Comparison of ENCODE assay signal across 34 cellular contexts in genomic region chr19:50673118-50673517, GRCh38. TPM values are rescaled to one million over a fixed set of nuclear protein-coding genes. Genes with fewer than 3 reads are reported as not detected.
"Had no signal": no experiment of that assay in that cellular context is flagged by ENCODE, and none has a peak within 500 bp of the region (broad histone marks: within the 10 kb centered on the region; RNA-seq: fewer than 3 reads in every experiment).

No MANE protein-coding gene starts in this region.

- H3K36me3 ChIP-seq: adrenal gland, esophagus muscularis mucosa, gastroesophageal sphincter, heart right ventricle had no signal

- H3K9me3 ChIP-seq: adrenal gland, body of pancreas had no signal

- H3K4me3 Mint-ChIP-seq: activated CD4-positive, alpha-beta memory T cell treated with anti-CD3 and anti-CD28 coated beads for 36 hours; activated CD4-positive, alpha-beta T cell treated with anti-CD3 and anti-CD28 coated beads for 36 hours; activated CD4-positive, alpha-beta T cell treated with anti-CD3 and anti-CD28 coated beads, Interleukin-2, amount 10 ng/mL, durations not matched to agents 24 days and 14 days; activated naive CD4-positive, alpha-beta T cell treated with anti-CD3 and anti-CD28 coated beads for 36 hours; activated naive CD4-positive, alpha-beta T cell treated with anti-CD3 and anti-CD28 coated beads, Interleukin-2, amount 50 U/mL, for 24 hours; activated naive CD8-positive, alpha-beta T cell treated with anti-CD3 and anti-CD28 coated beads for 36 hours; activated naive CD8-positive, alpha-beta T cell treated with anti-CD3 and anti-CD28 coated beads, Interleukin-2, amount 50 U/mL, for 24 hours; activated T-cell treated with anti-CD3 and anti-CD28 coated beads, Interleukin-2, amount 50 U/mL, for 4 hours; activated T-helper 1 cell treated with anti-CD3 and anti-CD28 coated beads, Interleukin-12 subunit alpha, Interleukin-12 subunit beta, Interleukin-2, Interleukin-4 antibody, amounts not matched to agents 30 ng/mL and 10 ng/mL and 1 ng/mL, durations not matched to agents 14 hours and 24 hours and 36 hours; effector memory CD8-positive, alpha-beta T cell; T-helper 17 cell; T-helper 2 cell treated with Interferon-gamma antibody and Interleukin-4, amounts not matched to agents 5 μg/mL and 100 μg/mL, for 36 hours had no signal

- ATAC-seq: activated CD4-positive, alpha-beta T cell treated with anti-CD3 and anti-CD28 coated beads for 36 hours; activated naive CD8-positive, alpha-beta T cell treated with anti-CD3 and anti-CD28 coated beads, Interleukin-2, amount 50 U/mL, for 24 hours; activated T-cell treated with anti-CD3 and anti-CD28 coated beads, Interleukin-2, amount 50 U/mL, for 4 hours; body of pancreas; effector memory CD8-positive, alpha-beta T cell; foreskin keratinocyte; gastroesophageal sphincter; heart right ventricle; T-helper 17 cell had no signal

- H3K4me1 Mint-ChIP-seq: activated CD4-positive, alpha-beta T cell treated with anti-CD3 and anti-CD28 coated beads for 36 hours; activated CD4-positive, alpha-beta T cell treated with anti-CD3 and anti-CD28 coated beads, Interleukin-2, amount 10 ng/mL, durations not matched to agents 24 days and 14 days; activated naive CD4-positive, alpha-beta T cell treated with anti-CD3 and anti-CD28 coated beads, Interleukin-2, amount 50 U/mL, for 24 hours had no signal

- H3K9me3 Mint-ChIP-seq: activated naive CD4-positive, alpha-beta T cell treated with anti-CD3 and anti-CD28 coated beads for 36 hours; activated naive CD4-positive, alpha-beta T cell treated with anti-CD3 and anti-CD28 coated beads, Interleukin-2, amount 50 U/mL, for 24 hours; activated naive CD8-positive, alpha-beta T cell treated with anti-CD3 and anti-CD28 coated beads for 36 hours; activated naive CD8-positive, alpha-beta T cell treated with anti-CD3 and anti-CD28 coated beads, Interleukin-2, amount 50 U/mL, for 24 hours; activated T-cell treated with anti-CD3 and anti-CD28 coated beads, Interleukin-2, amount 50 U/mL, for 4 hours; activated T-helper 1 cell treated with anti-CD3 and anti-CD28 coated beads, Interleukin-12 subunit alpha, Interleukin-12 subunit beta, Interleukin-2, Interleukin-4 antibody, amounts not matched to agents 30 ng/mL and 10 ng/mL and 1 ng/mL, durations not matched to agents 14 hours and 24 hours and 36 hours; activated T-helper 2 cell treated with anti-CD3 and anti-CD28 coated beads, Interferon-gamma antibody, Interleukin-2, Interleukin-4, amounts not matched to agents 10 μg/mL and 5 μg/mL and 100 μg/mL, durations not matched to agents 14 hours and 24 hours and 36 hours; effector memory CD8-positive, alpha-beta T cell; T-helper 2 cell treated with Interferon-gamma antibody and Interleukin-4, amounts not matched to agents 5 μg/mL and 100 μg/mL, for 36 hours had no signal

- H3K36me3 Mint-ChIP-seq: activated CD4-positive, alpha-beta memory T cell treated with anti-CD3 and anti-CD28 coated beads for 36 hours; activated naive CD4-positive, alpha-beta T cell treated with anti-CD3 and anti-CD28 coated beads, Interleukin-2, amount 50 U/mL, for 24 hours; activated naive CD8-positive, alpha-beta T cell treated with anti-CD3 and anti-CD28 coated beads for 36 hours had no signal

- H3K4me3 ChIP-seq: adrenal gland, body of pancreas, esophagus muscularis mucosa, gastroesophageal sphincter, heart right ventricle had no signal

- H3K4me1 ChIP-seq: adrenal gland, body of pancreas, foreskin keratinocyte, heart right ventricle had no signal

- H3K27ac Mint-ChIP-seq: activated CD4-positive, alpha-beta memory T cell treated with anti-CD3 and anti-CD28 coated beads for 36 hours; activated CD4-positive, alpha-beta T cell treated with anti-CD3 and anti-CD28 coated beads for 36 hours; activated CD4-positive, alpha-beta T cell treated with anti-CD3 and anti-CD28 coated beads, Interleukin-2, amount 10 ng/mL, durations not matched to agents 24 days and 14 days; activated naive CD4-positive, alpha-beta T cell treated with anti-CD3 and anti-CD28 coated beads for 36 hours; activated naive CD4-positive, alpha-beta T cell treated with anti-CD3 and anti-CD28 coated beads, Interleukin-2, amount 50 U/mL, for 24 hours; activated naive CD8-positive, alpha-beta T cell treated with anti-CD3 and anti-CD28 coated beads for 36 hours; activated naive CD8-positive, alpha-beta T cell treated with anti-CD3 and anti-CD28 coated beads, Interleukin-2, amount 50 U/mL, for 24 hours; activated T-helper 1 cell treated with anti-CD3 and anti-CD28 coated beads, Interleukin-12 subunit alpha, Interleukin-12 subunit beta, Interleukin-2, Interleukin-4 antibody, amounts not matched to agents 30 ng/mL and 10 ng/mL and 1 ng/mL, durations not matched to agents 14 hours and 24 hours and 36 hours; activated T-helper 2 cell treated with anti-CD3 and anti-CD28 coated beads, Interferon-gamma antibody, Interleukin-2, Interleukin-4, amounts not matched to agents 10 μg/mL and 5 μg/mL and 100 μg/mL, durations not matched to agents 14 hours and 24 hours and 36 hours; effector memory CD8-positive, alpha-beta T cell; T-helper 17 cell; T-helper 2 cell treated with Interferon-gamma antibody and Interleukin-4, amounts not matched to agents 5 μg/mL and 100 μg/mL, for 36 hours had no signal

- DNase-seq: activated CD4-positive, alpha-beta memory T cell treated with anti-CD3 and anti-CD28 coated beads for 36 hours; activated CD4-positive, alpha-beta T cell treated with anti-CD3 and anti-CD28 coated beads for 36 hours; activated CD4-positive, alpha-beta T cell treated with anti-CD3 and anti-CD28 coated beads, Interleukin-2, amount 10 ng/mL, durations not matched to agents 24 days and 14 days; activated CD4-positive, CD25-positive, alpha-beta regulatory T cell; activated CD4-positive, CD25-positive, alpha-beta regulatory T cell treated with anti-CD3 and anti-CD28 coated beads, Interleukin-2, amount 50 U/mL, for 72 hours; activated CD8-positive, alpha-beta memory T cell treated with anti-CD3 and anti-CD28 coated beads, Interleukin-2, amount 50 U/mL, for 48 hours; activated effector memory CD4-positive, alpha-beta T cell treated with anti-CD3 and anti-CD28 coated beads, Interleukin-2, amount 50 U/mL, for 16 hours; activated naive CD4-positive, alpha-beta T cell treated with anti-CD3 and anti-CD28 coated beads for 36 hours; activated naive CD8-positive, alpha-beta T cell treated with anti-CD3 and anti-CD28 coated beads for 36 hours; activated naive CD8-positive, alpha-beta T cell treated with anti-CD3 and anti-CD28 coated beads, Interleukin-2, amount 50 U/mL, for 24 hours; activated T-cell treated with anti-CD3 and anti-CD28 coated beads for 4 hours; activated T-cell treated with anti-CD3 and anti-CD28 coated beads, Interleukin-2, amount 50 U/mL, for 4 hours; adrenal gland; amygdala; aorta; body of pancreas; caudate nucleus; cortex of kidney; dermis blood vessel endothelial cell; effector CD4-positive, alpha-beta T cell; effector memory CD8-positive, alpha-beta T cell; erythroblast; foreskin keratinocyte; heart right ventricle; T-helper 1 cell; T-helper 17 cell; T1000; WERI-Rb-1 had no signal

- H3K27ac ChIP-seq: adrenal gland, body of pancreas, esophagus muscularis mucosa, foreskin keratinocyte, gastroesophageal sphincter, heart right ventricle, WERI-Rb-1 had no signal

RNA-seq across cellular contexts. Expression of gene C19orf81, which starts 23.9 kb away (rescaled TPM):
- total RNA-seq: activated T-helper 1 cell treated with anti-CD3 and anti-CD28 coated beads, Interleukin-12 subunit alpha, Interleukin-12 subunit beta, Interleukin-2, Interleukin-4 antibody, amounts not matched to agents 30 ng/mL and 10 ng/mL and 1 ng/mL, durations not matched to agents 14 hours and 24 hours and 36 hours; activated T-helper 2 cell treated with anti-CD3 and anti-CD28 coated beads, Interferon-gamma antibody, Interleukin-2, Interleukin-4, amounts not matched to agents 10 μg/mL and 5 μg/mL and 100 μg/mL, durations not matched to agents 14 hours and 24 hours and 36 hours; aorta; body of pancreas; dermis blood vessel endothelial cell; foreskin keratinocyte; gastroesophageal sphincter; T-helper 17 cell had no signal
- polyA plus RNA-seq: aorta had no signal

RNA-seq across cellular contexts. Expression of gene SYT3, which starts 33.4 kb away (rescaled TPM):
- total RNA-seq: activated CD4-positive, alpha-beta memory T cell treated with anti-CD3 and anti-CD28 coated beads for 36 hours; activated CD4-positive, alpha-beta T cell treated with anti-CD3 and anti-CD28 coated beads, Interleukin-2, amount 10 ng/mL, durations not matched to agents 24 days and 14 days; activated naive CD4-positive, alpha-beta T cell treated with anti-CD3 and anti-CD28 coated beads for 36 hours; activated T-helper 1 cell treated with anti-CD3 and anti-CD28 coated beads, Interleukin-12 subunit alpha, Interleukin-12 subunit beta, Interleukin-2, Interleukin-4 antibody, amounts not matched to agents 30 ng/mL and 10 ng/mL and 1 ng/mL, durations not matched to agents 14 hours and 24 hours and 36 hours; activated T-helper 2 cell treated with anti-CD3 and anti-CD28 coated beads, Interferon-gamma antibody, Interleukin-2, Interleukin-4, amounts not matched to agents 10 μg/mL and 5 μg/mL and 100 μg/mL, durations not matched to agents 14 hours and 24 hours and 36 hours; foreskin keratinocyte; T-helper 17 cell had no signal
- polyA plus RNA-seq: aorta, foreskin keratinocyte had no signal

RNA-seq across cellular contexts. Expression of gene SHANK1, which starts 46.5 kb away (rescaled TPM):
- total RNA-seq: activated CD4-positive, alpha-beta memory T cell treated with anti-CD3 and anti-CD28 coated beads for 36 hours; activated CD4-positive, alpha-beta T cell treated with anti-CD3 and anti-CD28 coated beads for 36 hours; activated CD4-positive, alpha-beta T cell treated with anti-CD3 and anti-CD28 coated beads, Interleukin-2, amount 10 ng/mL, durations not matched to agents 24 days and 14 days; activated naive CD4-positive, alpha-beta T cell treated with anti-CD3 and anti-CD28 coated beads for 36 hours; activated T-helper 1 cell treated with anti-CD3 and anti-CD28 coated beads, Interleukin-12 subunit alpha, Interleukin-12 subunit beta, Interleukin-2, Interleukin-4 antibody, amounts not matched to agents 30 ng/mL and 10 ng/mL and 1 ng/mL, durations not matched to agents 14 hours and 24 hours and 36 hours; activated T-helper 2 cell treated with anti-CD3 and anti-CD28 coated beads, Interferon-gamma antibody, Interleukin-2, Interleukin-4, amounts not matched to agents 10 μg/mL and 5 μg/mL and 100 μg/mL, durations not matched to agents 14 hours and 24 hours and 36 hours; T-helper 17 cell had no signal
